15 cellular contexts compared by ENCODE assay signal in the genomic region with DNA sequence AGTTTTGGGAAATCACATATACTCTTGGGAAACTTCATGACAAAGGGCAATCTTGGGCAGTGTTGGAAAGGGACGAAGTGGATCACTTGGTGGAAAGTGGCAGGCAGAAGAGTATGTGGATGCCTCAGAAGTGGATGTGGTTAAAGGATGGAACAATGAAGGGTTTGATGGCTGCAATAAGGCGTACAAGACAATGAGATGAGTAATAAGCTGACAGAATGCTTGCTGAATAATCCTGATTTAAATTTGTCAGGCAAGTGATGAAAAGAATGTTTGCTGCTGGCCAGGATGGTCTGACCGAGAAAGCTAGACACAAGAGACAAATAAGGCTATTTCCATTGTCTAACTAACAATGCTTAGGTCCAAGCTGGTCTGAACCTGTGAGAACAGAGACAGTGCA.
DNase-seq lines count a peak whose midpoint lies in the region; ATAC-seq and TF ChIP-seq lines count a peak whose summit lies in the region.
"Had no signal": no experiment of that assay in that cellular context is flagged by ENCODE, and none has a peak within 500 bp of the region (broad histone marks: within the 10 kb centered on the region; RNA-seq: fewer than 3 reads in every experiment).

No MANE protein-coding gene starts in this region.

- no peak overlapping the region for H3K27ac Mint-ChIP-seq in H9
- H3K27ac Mint-ChIP-seq: dendritic cell treated with granulocyte-macrophage colony-stimulating factor and Interleukin-4, amounts not matched to agents 40 ng/mL and 50 ng/mL, for 4 days had no signal

- H3K9me3 ChIP-seq in adipocyte (ENCODE audit: control insufficient read depth, low read length), result no peaks in the 10 kb centered on the region
- H3K9me3 ChIP-seq in body of pancreas, result no peaks in the 10 kb centered on the region
- H3K9me3 ChIP-seq in H9 (ENCODE audit: control insufficient read depth, low read depth, low read length), result no peaks in the 10 kb centered on the region
- H3K9me3 ChIP-seq: heart left ventricle, thoracic aorta had no signal

- no peak overlapping the region for H2BK5ac ChIP-seq in H9 (ENCODE audit: insufficient read length, low read length)

- H4K5ac ChIP-seq in H9 (ENCODE audit: insufficient read length, low read depth, low read length), result no peak overlapping the region

- ATAC-seq in body of pancreas, result no peak
- ATAC-seq: heart left ventricle had no signal

- H2BK120ac ChIP-seq in H9 (ENCODE audit: low read depth, low read length, poor library complexity, severe bottlenecking), result no peak overlapping the region

- no peaks in the 10 kb centered on the region for H3K23me2 ChIP-seq in H9 (ENCODE audit: insufficient read length, low read depth, low read length, poor library complexity, severe bottlenecking)

- H3K36me3 ChIP-seq in adipocyte (ENCODE audit: control insufficient read depth, insufficient read depth, low read length, severe bottlenecking), result no peaks in the 10 kb centered on the region
- no peaks in the 10 kb centered on the region for H3K36me3 ChIP-seq in body of pancreas (replicated peaks in 1 of 2; ENCODE audit: insufficient read depth in 1 of 2, low read depth in 2 of 2)
- H3K36me3 ChIP-seq: BLaER1, heart left ventricle, thoracic aorta had no signal

- H3K4me2 ChIP-seq in H9 (ENCODE audit: insufficient read depth, insufficient read length, low read length), result no peak overlapping the region
- H3K4me2 ChIP-seq: BLaER1 had no signal

- H3K4me1 ChIP-seq in adipocyte (ENCODE audit: control insufficient read depth, insufficient read depth, low read length) (peaks cover 17% of the 10 kb centered on the region), body of pancreas (peaks cover 21% of the 10 kb centered on the region), H9 (ENCODE audit: insufficient read depth, low read length) (peaks cover 4% of the 10 kb centered on the region; the same call in 1 of the 2 replicates)

- peak; percentile 89 for DNase-seq in AG10803 (ENCODE audit: low read depth)
- DNase-seq in HS-5 (ENCODE audit: low read depth), result peak; percentile 67
- DNase-seq in adipocyte (ENCODE audit: low read depth), result peak; percentile 22
- DNase-seq in kidney glomerular epithelial cell (lab: John Stamatoyannopoulos, UW), result peak; percentile 64
- DNase-seq in H4 (ENCODE audit: low spot score), result no peak
- DNase-seq in body of pancreas, result no peak
- no peak for DNase-seq in H9
- DNase-seq in NCI-H146 treated with DMSO at 0.1 percent for 48 hours (lab: John Stamatoyannopoulos, UW; ENCODE audit: unreplicated experiment), result no peak
- DNase-seq: activated effector memory CD4-positive, alpha-beta T cell treated with Interleukin-2 at 50 U/mL for 16 hours; heart left ventricle; NCI-H2171 had no signal

- H3K14ac ChIP-seq in H9 (ENCODE audit: insufficient read depth, low read length), result no peak overlapping the region

- no peak overlapping the region for H3K18ac ChIP-seq in H9 (ENCODE audit: insufficient read length, low read depth, low read length)

- H2AK5ac ChIP-seq in H9 (ENCODE audit: insufficient read length, low read length), result no peak overlapping the region

- H3K23ac ChIP-seq in H9 (ENCODE audit: insufficient read length, low read depth, low read length), result no peak overlapping the region

- H3K4ac ChIP-seq in H9 (ENCODE audit: low read depth, low read length), result no peak overlapping the region

- H3K79me1 ChIP-seq in H9 (ENCODE audit: insufficient read depth, low read depth, low read length, poor library complexity, severe bottlenecking), result no peaks in the 10 kb centered on the region

- H3K4me3 Mint-ChIP-seq in H9, result no peak overlapping the region
- H3K4me3 Mint-ChIP-seq: dendritic cell treated with granulocyte-macrophage colony-stimulating factor and Interleukin-4, amounts not matched to agents 40 ng/mL and 50 ng/mL, for 4 days had no signal

- H3K4me3 ChIP-seq in AG10803 (ENCODE audit: low read length), result no peak overlapping the region
- no peak overlapping the region for H3K4me3 ChIP-seq in adipocyte (ENCODE audit: low read length)
- H3K4me3 ChIP-seq in body of pancreas, result no peak overlapping the region
- H3K4me3 ChIP-seq: BLaER1, heart left ventricle, thoracic aorta had no signal

- WGBS in body of pancreas, 2 donors, result 76 to 90% methylated on average over 3 of the region's 3 CpGs
- no CpG with 5 or more reads among the region's 3 CpGs for WGBS in H9 (ENCODE audit: extremely low coverage, insufficient read length, low lambda C conversion rate)

- no peak overlapping the region for H4K91ac ChIP-seq in H9 (ENCODE audit: insufficient read length, low read depth, low read length)

- no peaks in the 10 kb centered on the region for H3K36me3 Mint-ChIP-seq in H9 (ENCODE audit: insufficient read depth in 1 of 3, low read depth in 3 of 3)

- no peak overlapping the region for H3T11ph ChIP-seq in H9 (ENCODE audit: low read length)

- H2BK12ac ChIP-seq in H9 (ENCODE audit: insufficient read length, low read depth, low read length), result no peak overlapping the region

- H4K20me1 ChIP-seq in H9 (ENCODE audit: control insufficient read depth, insufficient read depth, insufficient read length), result no peaks in the 10 kb centered on the region
- H4K20me1 ChIP-seq: BLaER1 had no signal

- H3K9me3 Mint-ChIP-seq in H9, result no peaks in the 10 kb centered on the region
- H3K9me3 Mint-ChIP-seq: dendritic cell treated with granulocyte-macrophage colony-stimulating factor and Interleukin-4, amounts not matched to agents 40 ng/mL and 50 ng/mL, for 4 days had no signal

- TF ChIP-seq POLR2A in body of pancreas (IDR thresholded peaks at IDR 0.05), result no peak

- H2AFZ ChIP-seq in H9 (ENCODE audit: low read length), result no peak overlapping the region

- TF ChIP-seq CTCF in AG10803 (conservative IDR thresholded peaks at IDR 0.05; ENCODE audit: low read length) (no peak), body of pancreas (IDR thresholded peaks at IDR 0.05) (no peak), H9 (conservative IDR thresholded peaks at IDR 0.05) (no peak)

- H2BK20ac ChIP-seq in H9 (ENCODE audit: low read depth, low read length, poor library complexity, severe bottlenecking), result no peak overlapping the region

- no peak overlapping the region for H4K8ac ChIP-seq in H9 (replicated peaks; ENCODE audit: insufficient read length, low read depth, low read length)

- no peaks in the 10 kb centered on the region for H3K79me2 ChIP-seq in H9 (ENCODE audit: insufficient read depth, low read length)

- H3K27me3 Mint-ChIP-seq in H9 (ENCODE audit: low read depth), result no peaks in the 10 kb centered on the region

- no peak overlapping the region for H3K56ac ChIP-seq in H9 (ENCODE audit: insufficient read length, low read depth, low read length)

- H3K27me3 ChIP-seq in adipocyte (replicated peaks; ENCODE audit: control insufficient read depth, insufficient read depth, low read length) (no peaks in the 10 kb centered on the region), body of pancreas (no peaks in the 10 kb centered on the region), H9 (ENCODE audit: insufficient read depth, low read length) (no peaks in the 10 kb centered on the region)
- H3K27me3 ChIP-seq: BLaER1, heart left ventricle had no signal

- intact Hi-C loops in body of pancreas (cut with DNase I), result no loop called here

- H2BK15ac ChIP-seq in H9 (ENCODE audit: low read depth, low read length), result no peak overlapping the region

- H3K27ac ChIP-seq in body of pancreas (no peak overlapping the region), H9 (ENCODE audit: insufficient read length, low read depth, low read length) (no peak overlapping the region)
- H3K27ac ChIP-seq: BLaER1, heart left ventricle, thoracic aorta, VCaP had no signal

- H3K9ac ChIP-seq in adipocyte (ENCODE audit: low read length) (no peak overlapping the region), H9 (ENCODE audit: extremely low read depth, insufficient read length, low read length) (no peak overlapping the region)
- H3K9ac ChIP-seq: BLaER1 had no signal

- peaks cover 18 to 20% of the 10 kb centered on the region in 2 experiments for H3K4me1 Mint-ChIP-seq in H9

Comparison
In these comparisons a context has a peak if more than half of its experiments do, and no peak if none do; other contexts are left out.
1. DNase-seq: peak in AG10803 (single experiment), HS-5 (single experiment), adipocyte (single experiment) and kidney glomerular epithelial cell (single experiment); none in H4 (single experiment), body of pancreas (0 of 4), H9 (single experiment) and NCI-H146 treated with DMSO at 0.1 percent for 48 hours (single experiment).